In the genomic region with DNA sequence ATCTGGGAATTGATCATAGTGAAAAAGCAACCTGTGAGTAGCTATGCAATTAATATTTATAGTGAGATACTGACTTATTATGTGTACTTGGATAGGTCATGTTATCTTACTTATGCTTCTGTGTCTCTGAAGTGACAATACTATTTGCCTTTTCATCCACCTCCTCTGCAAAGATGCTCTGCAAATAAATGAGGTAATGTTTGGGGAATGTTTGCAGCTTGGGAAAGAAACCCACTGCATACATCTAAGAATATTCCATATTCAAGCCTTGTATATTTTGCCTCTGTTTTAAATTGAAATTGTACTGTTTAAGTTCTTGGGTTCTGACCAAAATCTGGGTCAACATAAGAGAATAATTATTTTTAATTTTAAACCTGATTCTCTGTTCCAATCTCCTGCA, we compare ENCODE assay signal across 8 cellular contexts.
DNase-seq lines count a peak whose midpoint lies in the region; ATAC-seq and TF ChIP-seq lines count a peak whose summit lies in the region.
"Had no signal": no experiment of that assay in that cellular context is flagged by ENCODE, and none has a peak within 500 bp of the region (broad histone marks: within the 10 kb centered on the region; RNA-seq: fewer than 3 reads in every experiment).

No MANE protein-coding gene starts in this region.

- CTCF ChIA-PET in HEK293T (lab: Yijun Ruan, JAX), result interaction anchor here (0.6 to 0.8 kb wide), 2 partner anchors 12 to 17 kb away, joined by 3 to 4 read pairs; no protein-coding TSS in a partner anchor

- no peaks in the 10 kb centered on the region for H3K27me3 ChIP-seq in skeletal muscle satellite cell (ENCODE audit: control insufficient read depth, insufficient read depth, low read length)

- H3K9ac ChIP-seq in skeletal muscle satellite cell (ENCODE audit: low read depth, low read length), result peak overlapping the region; percentile 58

- no peak overlapping the region for H3K4me3 ChIP-seq in fibroblast of pulmonary artery (replicated peaks; ENCODE audit: low read depth, low read length)
- peak overlapping the region; percentile 75 for H3K4me3 ChIP-seq in skeletal muscle satellite cell (ENCODE audit: low read length)

- TF ChIP-seq CTCF in fibroblast of pulmonary artery (IDR thresholded peaks at IDR 0.05; ENCODE audit: low read length, missing control alignments), result no peak

- H3K9me3 ChIP-seq in skeletal muscle satellite cell (replicated peaks; ENCODE audit: low read length), result no peaks in the 10 kb centered on the region
- H3K9me3 ChIP-seq: left lung had no signal

- POLR2A ChIA-PET in HEK293T (lab: Yijun Ruan, JAX), result interaction anchor here (0.5 kb wide), 1 partner anchor 161 kb away, joined by 3 read pairs; no protein-coding TSS in a partner anchor

- no peak for ATAC-seq in GM21367 (IDR thresholded peaks at IDR 0.05; ENCODE audit: unreplicated experiment)

- DNase-seq in HEK293T (ENCODE audit: extremely low spot score) (no peak), NCI-H748 treated with DMSO at 0.1 percent for 48 hours (lab: John Stamatoyannopoulos, UW) (peak; percentile 78), fibroblast of pulmonary artery (ENCODE audit: low read depth) (peak; percentile 2), GM03348 (ENCODE audit: low spot score) (no peak), HK-2 (ENCODE audit: unreplicated experiment) (no peak)

- peaks cover 4% of the 10 kb centered on the region for H3K4me1 ChIP-seq in skeletal muscle satellite cell (ENCODE audit: control insufficient read depth, insufficient read depth, low read length)
- H3K4me1 ChIP-seq: left lung had no signal

- H3K36me3 ChIP-seq in skeletal muscle satellite cell (ENCODE audit: insufficient read depth, low read length), result no peaks in the 10 kb centered on the region
- H3K36me3 ChIP-seq: left lung had no signal

- peak overlapping the region; percentile 81 for H3K4me2 ChIP-seq in skeletal muscle satellite cell (ENCODE audit: low read length)

TF ChIP-seq in HEK293T, 16 proteins besides CTCF, POLR2A, EP300 and RAD21:
- TF ChIP-seq FOXA1 (IDR thresholded peaks at IDR 0.05) (no peak), BHLHE40 (IDR thresholded peaks at IDR 0.05; ENCODE audit: borderline replicate concordance) (0 out of 2 replicates have a peak, but pooled peaks have one; percentile 37), SP1 (IDR thresholded peaks at IDR 0.05) (no peak), LEF1 (IDR thresholded peaks at IDR 0.05; ENCODE audit: borderline replicate concordance) (0 out of 2 replicates have a peak, but pooled peaks have one; percentile 25), NFRKB (IDR thresholded peaks at IDR 0.05) (no peak), FOXK2 (IDR thresholded peaks at IDR 0.05) (no peak), TARDBP (IDR thresholded peaks at IDR 0.05) (no peak), L3MBTL2 (conservative IDR thresholded peaks at IDR 0.05) (no peak), ELF4 (IDR thresholded peaks at IDR 0.05) (no peak)
- TF ChIP-seq, protein P1, sequence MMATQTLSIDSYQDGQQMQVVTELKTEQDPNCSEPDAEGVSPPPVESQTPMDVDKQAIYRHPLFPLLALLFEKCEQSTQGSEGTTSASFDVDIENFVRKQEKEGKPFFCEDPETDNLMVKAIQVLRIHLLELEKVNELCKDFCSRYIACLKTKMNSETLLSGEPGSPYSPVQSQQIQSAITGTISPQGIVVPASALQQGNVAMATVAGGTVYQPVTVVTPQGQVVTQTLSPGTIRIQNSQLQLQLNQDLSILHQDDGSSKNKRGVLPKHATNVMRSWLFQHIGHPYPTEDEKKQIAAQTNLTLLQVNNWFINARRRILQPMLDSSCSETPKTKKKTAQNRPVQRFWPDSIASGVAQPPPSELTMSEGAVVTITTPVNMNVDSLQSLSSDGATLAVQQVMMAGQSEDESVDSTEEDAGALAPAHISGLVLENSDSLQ (IDR thresholded peaks at IDR 0.05), result no peak

Comparison
In these comparisons a context has a peak if more than half of its experiments do, and no peak if none do; other contexts are left out.
1. DNase-seq: peak in NCI-H748 treated with DMSO at 0.1 percent for 48 hours (single experiment) and fibroblast of pulmonary artery (single experiment); none in HEK293T (single experiment), GM03348 (single experiment) and HK-2 (single experiment).